Comparison of ENCODE assay signal across 17 cellular contexts in the genomic region with DNA sequence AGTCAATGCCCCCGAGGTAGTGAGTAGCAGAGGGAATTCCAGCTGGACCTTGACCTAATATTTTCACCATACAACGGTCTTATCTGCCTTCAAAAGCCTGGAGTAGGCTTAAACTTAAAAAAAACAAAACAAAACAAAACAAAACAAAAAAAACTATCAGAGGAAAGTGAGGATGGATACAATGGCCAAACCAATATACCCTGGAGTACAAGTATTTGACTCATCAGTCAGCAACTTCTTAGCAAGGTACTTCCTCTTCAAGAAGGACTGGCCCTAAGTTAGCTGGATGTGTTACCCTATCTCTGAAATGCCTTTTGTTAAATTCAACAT.
DNase-seq lines count a peak whose midpoint lies in the region; ATAC-seq, FAIRE-seq and TF ChIP-seq lines count a peak whose summit lies in the region.
"Had no signal": no experiment of that assay in that cellular context is flagged by ENCODE, and none has a peak within 500 bp of the region (broad histone marks: within the 10 kb centered on the region; RNA-seq: fewer than 3 reads in every experiment).

No MANE protein-coding gene starts in this region.

- no peak for ATAC-seq in CD8-positive, alpha-beta T cell
- no peak for ATAC-seq in stimulated activated naive CD8-positive, alpha-beta T cell treated with anti-CD3 and anti-CD28 coated beads, Interleukin-15, Interleukin-2, amounts not matched to agents 100 U/mL and 50 U/mL, for 24 hours

- 82% methylated on average over 2 of the region's 2 CpGs for WGBS in suprapubic skin

- BruUV-seq in PC-9 (replicated peaks; lab: Mats Ljungman, UMichigan), result no TSS peak

- H3K79me2 ChIP-seq in PC-9 (ENCODE audit: low read depth), result 0 out of 2 replicates have a peak, but pooled peaks cover 5% of the 10 kb centered on the region

- H3K36me3 Mint-ChIP-seq in CD8-positive, alpha-beta T cell, result peaks cover 46% of the 10 kb centered on the region
- peaks cover 14% of the 10 kb centered on the region for H3K36me3 Mint-ChIP-seq in endothelial cell (ENCODE audit: low read depth, unreplicated experiment)

- H3K36me3 ChIP-seq in CD8-positive, alpha-beta T cell (ENCODE audit: insufficient read depth, low read length), result no peaks in the 10 kb centered on the region
- 0 out of 2 replicates have a peak, but pooled peaks cover 4% of the 10 kb centered on the region for H3K36me3 ChIP-seq in PC-9 (ENCODE audit: low read depth)
- peaks cover 3% of the 10 kb centered on the region for H3K36me3 ChIP-seq in suprapubic skin
- H3K36me3 ChIP-seq: neural progenitor cell had no signal

- peak overlapping the region; percentile 43; the same call in 1 of the 2 replicates for H3K4me2 ChIP-seq in PC-9
- H3K4me2 ChIP-seq: neural progenitor cell had no signal

- FAIRE-seq in H54 (lab: Jason Lieb, UNC) (no peak), HTR-8/SVneo (lab: Jason Lieb, UNC) (no peak)

- CTCF ChIA-PET in CD8-positive, alpha-beta T cell (lab: Charles Lee), result interaction anchor here (1.3 kb wide), 1 partner anchor 375 kb away, joined by 3 read pairs; no protein-coding TSS in a partner anchor
- CTCF ChIA-PET in PC-9 (lab: Charles Lee), result no interaction called here

- H3F3A ChIP-seq in PC-9 (ENCODE audit: insufficient read depth, low read depth), result peaks cover 22% of the 10 kb centered on the region

- TF ChIP-seq CTCF in 22Rv1 (IDR thresholded peaks at IDR 0.05), result no peak
- no peak for TF ChIP-seq CTCF in CD8-positive, alpha-beta T cell (IDR thresholded peaks at IDR 0.05)
- no peak for TF ChIP-seq CTCF in PC-9 (conservative IDR thresholded peaks at IDR 0.05)
- TF ChIP-seq CTCF in endothelial cell (IDR thresholded peaks at IDR 0.05; ENCODE audit: unreplicated experiment), result no peak
- no peak for TF ChIP-seq CTCF in suprapubic skin (IDR thresholded peaks at IDR 0.05)

- no peak for TF ChIP-seq EP300 in suprapubic skin (IDR thresholded peaks at IDR 0.05)

- H3K27ac ChIP-seq in 22Rv1 (peak overlapping the region; percentile 57), PC-9 (peak overlapping the region; percentile 46), suprapubic skin (no peak overlapping the region)
- no peak overlapping the region for H3K27ac ChIP-seq in CD8-positive, alpha-beta T cell (ENCODE audit: low read depth, low read length)
- H3K27ac ChIP-seq: neural progenitor cell had no signal

- intact Hi-C loops in CD8-positive, alpha-beta T cell (cut with DNase I, micrococcal nuclease), result no loop called here
- intact Hi-C loops in PC-9 (cut with micrococcal nuclease; ENCODE audit: unreplicated experiment), result no loop called here

- H3K9me3 Mint-ChIP-seq in CD8-positive, alpha-beta T cell, result no peaks in the 10 kb centered on the region
- no peaks in the 10 kb centered on the region for H3K9me3 Mint-ChIP-seq in endothelial cell (ENCODE audit: unreplicated experiment)
- H3K9me3 Mint-ChIP-seq: neural progenitor cell had no signal

- no peaks in the 10 kb centered on the region for H4K20me1 ChIP-seq in PC-9 (ENCODE audit: insufficient read depth)

- H3K9me3 ChIP-seq in CD8-positive, alpha-beta T cell (ENCODE audit: low read length), result no peaks in the 10 kb centered on the region
- H3K9me3 ChIP-seq in PC-9 (ENCODE audit: insufficient read depth, low read depth), result no peaks in the 10 kb centered on the region
- no peaks in the 10 kb centered on the region for H3K9me3 ChIP-seq in suprapubic skin

- H3K4me3 ChIP-seq in CD8-positive, alpha-beta T cell (ENCODE audit: low read depth, low read length), result no peak overlapping the region
- H3K4me3 ChIP-seq in PC-9, result no peak overlapping the region
- no peak overlapping the region for H3K4me3 ChIP-seq in suprapubic skin
- H3K4me3 ChIP-seq: neural progenitor cell had no signal

- H2AFZ ChIP-seq in PC-9, result no peak overlapping the region
- H2AFZ ChIP-seq: neural progenitor cell had no signal

- H3K9me2 ChIP-seq in PC-9 (ENCODE audit: insufficient read depth), result no peaks in the 10 kb centered on the region

- peak overlapping the region; percentile 66 for H3K27ac Mint-ChIP-seq in CD8-positive, alpha-beta T cell
- peak overlapping the region; percentile 49 for H3K27ac Mint-ChIP-seq in endothelial cell (ENCODE audit: unreplicated experiment)
- H3K27ac Mint-ChIP-seq: neural progenitor cell had no signal

- POLR2A ChIA-PET in CD8-positive, alpha-beta T cell (lab: Charles Lee), result no interaction called here
- POLR2A ChIA-PET in PC-9 (lab: Charles Lee; ENCODE audit: unreplicated experiment), result no interaction called here

- TF ChIP-seq POLR2A in H54 (IDR thresholded peaks at IDR 0.05; ENCODE audit: low read depth, low read length) (no peak), suprapubic skin (IDR thresholded peaks at IDR 0.05) (no peak)

- no peaks in the 10 kb centered on the region for H3K27me3 ChIP-seq in CD8-positive, alpha-beta T cell (ENCODE audit: insufficient read depth, low read length)
- H3K27me3 ChIP-seq in PC-9 (ENCODE audit: insufficient read depth, low read depth) (no peaks in the 10 kb centered on the region), suprapubic skin (no peaks in the 10 kb centered on the region)
- H3K27me3 ChIP-seq: neural progenitor cell had no signal

- H3K4me1 Mint-ChIP-seq in CD8-positive, alpha-beta T cell (ENCODE audit: low read depth), result peaks cover 20% of the 10 kb centered on the region
- H3K4me1 Mint-ChIP-seq in endothelial cell (ENCODE audit: unreplicated experiment), result peaks cover 44% of the 10 kb centered on the region

- peaks cover 18% of the 10 kb centered on the region for H3K4me1 ChIP-seq in CD8-positive, alpha-beta T cell (ENCODE audit: insufficient read depth, low read length)
- peaks cover 39% of the 10 kb centered on the region for H3K4me1 ChIP-seq in PC-9 (replicated peaks; ENCODE audit: insufficient read depth)
- H3K4me1 ChIP-seq in suprapubic skin, result peaks cover 25% of the 10 kb centered on the region
- H3K4me1 ChIP-seq: neural progenitor cell had no signal

- no peak overlapping the region for H3K4me3 Mint-ChIP-seq in CD8-positive, alpha-beta T cell
- no peak overlapping the region for H3K4me3 Mint-ChIP-seq in endothelial cell (ENCODE audit: unreplicated experiment)
- H3K4me3 Mint-ChIP-seq: neural progenitor cell had no signal

- H3K27me3 Mint-ChIP-seq in CD8-positive, alpha-beta T cell (ENCODE audit: low read depth), result no peaks in the 10 kb centered on the region
- H3K27me3 Mint-ChIP-seq in endothelial cell (ENCODE audit: unreplicated experiment), result peaks cover 6% of the 10 kb centered on the region

- DNase-seq in CD8-positive, alpha-beta T cell, result no peak
- DNase-seq in PC-9, result peak in 1 of 2 experiments; percentile 74
- no peak for DNase-seq in endothelial cell (ENCODE audit: low spot score)
- no peak for DNase-seq in stimulated activated naive CD8-positive, alpha-beta T cell treated with anti-CD3 and anti-CD28 coated beads, Interleukin-15, Interleukin-2, amounts not matched to agents 100 U/mL and 50 U/mL, for 24 hours
- DNase-seq in H54 (ENCODE audit: insufficient read length, low spot score), result no peak
- DNase-seq in HTR-8/SVneo (ENCODE audit: insufficient read length, low spot score), result no peak
- no peak for DNase-seq in suprapubic skin (ENCODE audit: low spot score in 2 of 2)
- DNase-seq: activated CD8-positive, alpha-beta memory T cell treated with anti-CD3 and anti-CD28 coated beads for 24 hours; activated gamma-delta T cell treated with Interleukin-2 at 50 U/mL for 16 hours; glutamatergic neuron; mesendoderm; NCI-H1092 treated with DMSO at 0.1 percent for 48 hours; NCI-H82; stimulated activated CD4-positive, alpha-beta T cell treated with anti-CD3 and anti-CD28 coated beads, Interleukin-15, amount 100 ng/mL, for 24 hours; T1000 had no signal

Comparison
In these comparisons a context has a peak if more than half of its experiments do, and no peak if none do; other contexts are left out.
1. H3K27ac ChIP-seq: peak in 22Rv1 (single experiment) and PC-9 (single experiment); none in CD8-positive, alpha-beta T cell (single experiment) and suprapubic skin (single experiment).